In the genomic region with DNA sequence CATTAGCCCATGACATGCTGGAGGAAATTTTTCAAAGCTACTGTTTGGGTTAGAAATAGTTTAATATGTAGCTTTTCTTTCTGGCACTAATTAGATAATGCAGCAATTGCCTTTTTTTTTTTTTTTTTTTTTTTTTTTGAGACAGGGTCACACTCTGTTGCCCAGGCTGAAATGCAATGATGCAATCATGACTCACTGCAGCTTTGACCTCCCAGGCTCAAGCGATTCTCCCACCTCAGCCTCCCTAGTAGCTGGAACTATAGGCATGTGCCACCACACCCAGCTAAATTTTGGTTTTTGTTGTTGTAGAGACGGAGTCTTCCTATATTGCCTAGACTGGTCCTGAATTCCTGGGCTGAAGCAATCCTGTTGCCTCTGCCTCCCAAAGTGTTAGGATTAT, we compare ENCODE assay signal across 21 cellular contexts.
"Had no signal": no experiment of that assay in that cellular context is flagged by ENCODE, and none has a peak within 500 bp of the region (broad histone marks: within the 10 kb centered on the region; RNA-seq: fewer than 3 reads in every experiment).

No MANE protein-coding gene starts in this region.

- H3K9me3 ChIP-seq: neutrophil had no signal

- ATAC-seq: foreskin keratinocyte, heart left ventricle, left ventricle myocardium superior, natural killer cell had no signal

- H3K27ac ChIP-seq: foreskin keratinocyte, heart left ventricle, neutrophil, parathyroid adenoma, upper lobe of left lung had no signal

- H3K4me3 Mint-ChIP-seq: dendritic cell treated with granulocyte-macrophage colony-stimulating factor and Interleukin-4, amounts not matched to agents 40 ng/mL and 50 ng/mL, for 4 days; natural killer cell; T-helper 2 cell treated with Interferon-gamma antibody and Interleukin-4, amounts not matched to agents 5 μg/mL and 100 μg/mL, for 36 hours had no signal

- H3K27me3 ChIP-seq: heart left ventricle, neutrophil, upper lobe of left lung had no signal

- H3K27me3 Mint-ChIP-seq: dendritic cell treated with granulocyte-macrophage colony-stimulating factor and Interleukin-4, amounts not matched to agents 40 ng/mL and 50 ng/mL, for 4 days; memory B cell had no signal

- H3K4me3 ChIP-seq: heart left ventricle, upper lobe of left lung had no signal

- H3K27ac Mint-ChIP-seq: dendritic cell treated with granulocyte-macrophage colony-stimulating factor and Interleukin-4, amounts not matched to agents 40 ng/mL and 50 ng/mL, for 4 days; memory B cell; natural killer cell; T-helper 2 cell treated with Interferon-gamma antibody and Interleukin-4, amounts not matched to agents 5 μg/mL and 100 μg/mL, for 36 hours had no signal

- H3K4me1 ChIP-seq: foreskin keratinocyte, heart left ventricle, parathyroid adenoma, upper lobe of left lung had no signal

- DNase-seq: activated CD4-positive, alpha-beta T cell treated with anti-CD3 and anti-CD28 coated beads for 1 hour; activated CD4-positive, alpha-beta T cell treated with anti-CD3 and anti-CD28 coated beads, Interleukin-2, amount 50 U/mL, for 4 hours; activated naive CD4-positive, alpha-beta T cell treated with anti-CD3 and anti-CD28 coated beads, Interleukin-2, amount 50 U/mL, for 16 hours; effector memory CD4-positive, alpha-beta T cell; foreskin keratinocyte; heart left ventricle; left ventricle myocardium superior; natural killer cell; stimulated activated CD4-positive, alpha-beta T cell treated with anti-CD3 and anti-CD28 coated beads, Interleukin-4, amount 100 ng/mL, for 1 hour; stimulated activated naive CD4-positive, alpha-beta T cell treated with Interleukin-2 at 50 U/mL for 16 hours; substantia nigra; SW 1271; upper lobe of left lung had no signal

- FAIRE-seq: astrocyte, bronchial epithelial cell, islet of Langerhans had no signal

- H2AFZ ChIP-seq: parathyroid adenoma had no signal

- H3K36me3 Mint-ChIP-seq: natural killer cell had no signal

- H3K36me3 ChIP-seq: heart left ventricle, neutrophil, upper lobe of left lung had no signal

- H3K79me2 ChIP-seq: parathyroid adenoma had no signal

- H3K9ac ChIP-seq: parathyroid adenoma had no signal
